Comparison of ENCODE assay signal across 8 cellular contexts in the genomic region with DNA sequence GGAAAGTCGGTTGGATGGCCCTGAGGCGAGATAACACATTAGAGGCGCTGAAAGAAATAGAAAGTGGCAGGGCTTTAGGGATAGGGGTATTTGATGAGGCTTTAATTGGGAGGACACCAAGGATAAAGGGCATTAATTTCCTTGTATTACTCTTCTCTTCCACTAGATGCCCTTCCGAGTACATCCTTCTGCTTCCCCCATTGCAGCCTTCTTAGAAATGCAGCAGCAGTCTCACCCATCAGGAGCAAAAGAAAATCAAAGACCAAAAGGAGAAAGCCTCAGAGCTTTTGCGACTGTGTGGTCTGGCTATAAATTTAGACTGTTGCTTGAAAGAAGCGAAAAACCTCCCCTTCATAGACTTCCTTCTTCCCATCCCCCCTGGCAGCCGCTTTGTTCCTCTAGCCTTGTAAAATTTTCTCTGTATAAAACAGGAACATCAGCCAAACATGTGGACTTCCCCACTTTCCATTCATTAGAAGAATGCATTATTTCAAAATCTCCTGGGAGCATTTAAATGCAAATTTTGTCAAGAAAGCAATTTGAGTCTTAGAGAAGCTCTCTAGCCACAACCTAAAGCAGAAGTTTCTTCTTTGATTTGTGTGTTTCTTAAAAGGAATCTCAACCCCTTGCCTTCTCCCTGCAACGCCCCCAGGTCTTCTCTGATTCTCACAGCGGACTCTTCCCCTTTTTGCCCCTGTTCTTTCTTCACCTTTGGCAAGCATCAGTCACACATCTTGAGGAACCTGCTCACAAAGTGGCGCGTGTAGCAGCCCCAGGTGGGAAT.
A peak's percentile ranks its signal among the peaks of the same experiment; 100 is the strongest.
DNase-seq lines count a peak whose midpoint lies in the region; ATAC-seq, FAIRE-seq and TF ChIP-seq lines count a peak whose summit lies in the region.

No MANE protein-coding gene starts in this region.

- TF ChIP-seq CTCF in AG10803 (conservative IDR thresholded peaks at IDR 0.05; ENCODE audit: low read length): peak; percentile 85

- ATAC-seq in stimulated activated effector memory CD8-positive, alpha-beta T cell treated with anti-CD3 and anti-CD28 coated beads, Interleukin-12 subunit alpha, Interleukin-12 subunit beta, amount 100 ng/mL, for 72 hours: peak; percentile 38
- no peak for ATAC-seq in HG03175 (IDR thresholded peaks at IDR 0.05; ENCODE audit: unreplicated experiment)

- peaks cover 26% of the 10 kb centered on the region for H3K4me1 Mint-ChIP-seq in stimulated activated effector memory CD8-positive, alpha-beta T cell treated with anti-CD3 and anti-CD28 coated beads, Interleukin-12 subunit alpha, Interleukin-12 subunit beta, amount 100 ng/mL, for 72 hours

- peak; percentile 32; the same call in 1 of the 2 replicates for TF ChIP-seq POLR2A in GM12892 (IDR thresholded peaks at IDR 0.05; ENCODE audit: low read depth, low read length)

- peak overlapping the region; percentile 92 for H3K27ac ChIP-seq in caudate nucleus (ENCODE audit: low read depth, low read length)

- H3K9me3 Mint-ChIP-seq in stimulated activated effector memory CD8-positive, alpha-beta T cell treated with anti-CD3 and anti-CD28 coated beads, Interleukin-12 subunit alpha, Interleukin-12 subunit beta, amount 100 ng/mL, for 72 hours: no peaks in the 10 kb centered on the region

- DNase-seq in AG10803 (ENCODE audit: low read depth): peak; percentile 86
- DNase-seq in GM12892 (ENCODE audit: insufficient read length): peak; percentile 53
- peak; percentile 34 for DNase-seq in NCI-H1092 (lab: John Stamatoyannopoulos, UW)
- peak; percentile 82 for DNase-seq in SIG-M5 (lab: John Stamatoyannopoulos, UW)
- DNase-seq in caudate nucleus (lab: John Stamatoyannopoulos, UW): peak in 29 of 61 donors; percentile 25 to 78 (median 47)
- DNase-seq in islet precursor cell: peak; percentile 69
- DNase-seq in stimulated activated effector memory CD8-positive, alpha-beta T cell treated with anti-CD3 and anti-CD28 coated beads, Interleukin-12 subunit alpha, Interleukin-12 subunit beta, amount 100 ng/mL, for 72 hours (ENCODE audit: low spot score in 2 of 2): no peak

- no peaks in the 10 kb centered on the region for H3K36me3 Mint-ChIP-seq in stimulated activated effector memory CD8-positive, alpha-beta T cell treated with anti-CD3 and anti-CD28 coated beads, Interleukin-12 subunit alpha, Interleukin-12 subunit beta, amount 100 ng/mL, for 72 hours

- H3K27ac Mint-ChIP-seq in stimulated activated effector memory CD8-positive, alpha-beta T cell treated with anti-CD3 and anti-CD28 coated beads, Interleukin-12 subunit alpha, Interleukin-12 subunit beta, amount 100 ng/mL, for 72 hours: no peak overlapping the region

- peak overlapping the region; percentile 6 for H3K4me3 Mint-ChIP-seq in stimulated activated effector memory CD8-positive, alpha-beta T cell treated with anti-CD3 and anti-CD28 coated beads, Interleukin-12 subunit alpha, Interleukin-12 subunit beta, amount 100 ng/mL, for 72 hours

- no peak overlapping the region for H3K4me3 ChIP-seq in AG10803 (ENCODE audit: low read length)

- FAIRE-seq in GM12892 (lab: Jason Lieb, UNC): peak; percentile 90

Comparison
In these comparisons a context has a peak if more than half of its experiments do, and no peak if none do; other contexts are left out.
1. DNase-seq: peak in AG10803 (single experiment), GM12892 (single experiment), NCI-H1092 (single experiment), SIG-M5 (single experiment) and islet precursor cell (single experiment); none in stimulated activated effector memory CD8-positive, alpha-beta T cell treated with anti-CD3 and anti-CD28 coated beads, Interleukin-12 subunit alpha, Interleukin-12 subunit beta, amount 100 ng/mL, for 72 hours (0 of 2).